1 cellular context compared by ENCODE assay signal in genomic region chr12:57461904-57462306, GRCh38.
A peak's percentile ranks its signal among the peaks of the same experiment; 100 is the strongest.
TF ChIP-seq lines count a peak whose summit lies in the region.

No MANE protein-coding gene starts in this region.

TF ChIP-seq in K562, 482 proteins besides CTCF, POLR2A, EP300 and RAD21:
- TF ChIP-seq CBFA2T3 (IDR thresholded peaks at IDR 0.05), result no peak
- TF ChIP-seq KAT7 (CRISPR knock-in tag; IDR thresholded peaks at IDR 0.05; ENCODE audit: borderline replicate concordance), result peak; percentile 40; the same call in 1 of the 2 replicates
- no peak for TF ChIP-seq TRIM25 (IDR thresholded peaks at IDR 0.05; ENCODE audit: borderline replicate concordance)
- TF ChIP-seq ZNF655 (CRISPR knock-in tag; IDR thresholded peaks at IDR 0.05), result no peak
- no peak for TF ChIP-seq ZNF79 (CRISPR knock-in tag; IDR thresholded peaks at IDR 0.05; ENCODE audit: low read depth)
- TF ChIP-seq GATA2 (CRISPR knock-in tag; IDR thresholded peaks at IDR 0.05), result no peak
- TF ChIP-seq FOS (IDR thresholded peaks at IDR 0.05; ENCODE audit: extremely low read depth, insufficient read length), result no peak
- no peak for TF ChIP-seq CBX3 (IDR thresholded peaks at IDR 0.05; ENCODE audit: borderline replicate concordance in 1 of 2, low read length in 2 of 2)
- no peak for TF ChIP-seq HMGXB4 (CRISPR knock-in tag; IDR thresholded peaks at IDR 0.05)
- TF ChIP-seq PYGO2 (tag; IDR thresholded peaks at IDR 0.05), result no peak
- no peak for TF ChIP-seq ZNF384 (IDR thresholded peaks at IDR 0.05; ENCODE audit: low read depth, low read length)
- TF ChIP-seq SREBF1 (IDR thresholded peaks at IDR 0.05; ENCODE audit: borderline replicate concordance, low read depth, low read length), result no peak
- peak; percentile 13 for TF ChIP-seq PCBP1 (IDR thresholded peaks at IDR 0.05; ENCODE audit: low read depth, low read length, poor library complexity, severe bottlenecking)
- TF ChIP-seq ZNF274 (IDR thresholded peaks at IDR 0.05; ENCODE audit: borderline replicate concordance, low read depth, low read length), result no peak
- TF ChIP-seq ZNF449 (CRISPR knock-in tag; IDR thresholded peaks at IDR 0.05), result no peak
- TF ChIP-seq ZNF197 (CRISPR knock-in tag; IDR thresholded peaks at IDR 0.05; ENCODE audit: low read depth), result no peak
- TF ChIP-seq FOXA1 (IDR thresholded peaks at IDR 0.05; ENCODE audit: borderline replicate concordance), result no peak
- no peak for TF ChIP-seq ZNF699 (CRISPR knock-in tag; IDR thresholded peaks at IDR 0.05; ENCODE audit: insufficient replicate concordance)
- no peak for TF ChIP-seq ZNF212 (CRISPR knock-in tag; IDR thresholded peaks at IDR 0.05)
- no peak for TF ChIP-seq ZNF740 (CRISPR knock-in tag; IDR thresholded peaks at IDR 0.05)
- 0 out of 4 replicates have a peak, but pooled peaks of 1 of the 2 experiments have one; percentile 3 for TF ChIP-seq ZNF740 (tag; IDR thresholded peaks at IDR 0.05)
- no peak for TF ChIP-seq GTF2A2 (tag; IDR thresholded peaks at IDR 0.05)
- TF ChIP-seq EGR1 (conservative IDR thresholded peaks at IDR 0.05), result peak; percentile 89
- TF ChIP-seq ATF3 (IDR thresholded peaks at IDR 0.05), result peak; percentile 68
- TF ChIP-seq ATF3 (CRISPR knock-in tag; conservative IDR thresholded peaks at IDR 0.05), result no peak
- no peak for TF ChIP-seq MEIS2 (IDR thresholded peaks at IDR 0.05; ENCODE audit: partially characterized antibody)
- no peak for TF ChIP-seq TBP (optimal IDR thresholded peaks at IDR 0.05; ENCODE audit: low read depth, low read length)
- no peak for TF ChIP-seq NFATC3 (IDR thresholded peaks at IDR 0.05)
- no peak for TF ChIP-seq RBM39 (optimal IDR thresholded peaks at IDR 0.05; ENCODE audit: low read depth, low read length)
- no peak; the same call in 1 of the 2 replicates for TF ChIP-seq ZBTB7A (IDR thresholded peaks at IDR 0.05; ENCODE audit: borderline replicate concordance, control insufficient read depth, low read depth, low read length)
- TF ChIP-seq FUS (optimal IDR thresholded peaks at IDR 0.05; ENCODE audit: low read depth, low read length), result no peak
- TF ChIP-seq ARID1B (IDR thresholded peaks at IDR 0.05), result no peak
- no peak for TF ChIP-seq STAT6 (CRISPR knock-in tag; IDR thresholded peaks at IDR 0.05)
- no peak for TF ChIP-seq NFRKB (IDR thresholded peaks at IDR 0.05; ENCODE audit: low read depth)
- no peak for TF ChIP-seq ATF4 (CRISPR knock-in tag; IDR thresholded peaks at IDR 0.05)
- TF ChIP-seq ZNF324 (CRISPR knock-in tag; IDR thresholded peaks at IDR 0.05), result no peak
- TF ChIP-seq PATZ1 (CRISPR knock-in tag; IDR thresholded peaks at IDR 0.05; ENCODE audit: borderline replicate concordance), result no peak
- no peak for TF ChIP-seq CCAR2 (IDR thresholded peaks at IDR 0.05; ENCODE audit: low read depth, low read length)
- TF ChIP-seq OTX1 (CRISPR knock-in tag; IDR thresholded peaks at IDR 0.05), result no peak
- no peak for TF ChIP-seq ZFP36 (IDR thresholded peaks at IDR 0.05; ENCODE audit: low read depth, low read length, partially characterized antibody)
- TF ChIP-seq ZZZ3 (IDR thresholded peaks at IDR 0.05), result no peak
- TF ChIP-seq RBM17 (IDR thresholded peaks at IDR 0.05; ENCODE audit: borderline replicate concordance, low read depth, low read length), result no peak
- TF ChIP-seq PML (IDR thresholded peaks at IDR 0.05; ENCODE audit: low read length), result no peak
- no peak for TF ChIP-seq TCF15 (CRISPR knock-in tag; IDR thresholded peaks at IDR 0.05)
- TF ChIP-seq LCOR (CRISPR knock-in tag; IDR thresholded peaks at IDR 0.05), result no peak; the same call in 1 of the 2 replicates
- TF ChIP-seq ZNF175 (CRISPR knock-in tag; IDR thresholded peaks at IDR 0.05; ENCODE audit: low read depth), result no peak
- no peak for TF ChIP-seq SRF (CRISPR knock-in tag; IDR thresholded peaks at IDR 0.05)
- peak; percentile 55 for TF ChIP-seq JUND (IDR thresholded peaks at IDR 0.05; ENCODE audit: borderline replicate concordance, low read depth, low read length)
- no peak; the same call in 2 of the 3 replicates for TF ChIP-seq JUND (tag; IDR thresholded peaks at IDR 0.05; ENCODE audit: borderline replicate concordance, low read depth, low read length)
- TF ChIP-seq E2F3 (CRISPR knock-in tag; IDR thresholded peaks at IDR 0.05), result no peak
